4 cellular contexts compared by ENCODE assay signal in the genomic region with DNA sequence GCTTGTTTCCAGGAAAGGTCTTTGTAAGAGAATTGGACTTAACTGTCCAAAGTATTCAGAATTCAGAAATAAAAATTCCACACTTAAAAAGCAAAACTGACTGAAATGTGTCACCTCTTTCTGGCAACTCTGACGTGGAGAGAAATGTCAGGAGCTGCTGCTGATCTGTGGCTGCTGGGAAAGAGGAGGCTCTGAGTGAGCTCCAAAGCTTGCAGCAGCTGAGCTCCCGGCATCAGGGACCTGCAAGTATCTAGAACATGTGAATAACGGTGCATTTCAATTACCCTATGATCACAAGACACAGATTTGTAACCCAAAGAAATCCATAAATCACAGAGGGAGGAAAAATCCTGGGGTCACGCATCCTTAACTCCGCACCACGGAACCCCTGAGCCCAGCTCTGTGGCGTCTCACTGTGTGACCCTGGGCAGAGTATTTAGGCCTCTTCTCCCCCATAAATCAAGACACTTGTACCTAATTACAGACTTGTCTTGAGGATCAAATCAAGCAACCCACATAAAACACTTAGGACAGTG.
"Had no signal": no experiment of that assay in that cellular context is flagged by ENCODE, and none has a peak within 500 bp of the region (broad histone marks: within the 10 kb centered on the region; RNA-seq: fewer than 3 reads in every experiment).

No MANE protein-coding gene starts in this region.

- DNase-seq: H9, HCEC 1CT, IMR-90 had no signal

- H3K27ac Mint-ChIP-seq: GM23338, H9 had no signal

- H3K4me1 Mint-ChIP-seq: GM23338 had no signal

- H3K4me2 ChIP-seq: GM23338 had no signal

- H3K9me3 Mint-ChIP-seq: H9 had no signal

- H2AFZ ChIP-seq: GM23338 had no signal

- H3K4me3 ChIP-seq: GM23338 had no signal

- H3K4me3 Mint-ChIP-seq: GM23338, H9 had no signal

- ATAC-seq: GM23338 had no signal
